Comparison of ENCODE assay signal across 10 cellular contexts in the genomic region with DNA sequence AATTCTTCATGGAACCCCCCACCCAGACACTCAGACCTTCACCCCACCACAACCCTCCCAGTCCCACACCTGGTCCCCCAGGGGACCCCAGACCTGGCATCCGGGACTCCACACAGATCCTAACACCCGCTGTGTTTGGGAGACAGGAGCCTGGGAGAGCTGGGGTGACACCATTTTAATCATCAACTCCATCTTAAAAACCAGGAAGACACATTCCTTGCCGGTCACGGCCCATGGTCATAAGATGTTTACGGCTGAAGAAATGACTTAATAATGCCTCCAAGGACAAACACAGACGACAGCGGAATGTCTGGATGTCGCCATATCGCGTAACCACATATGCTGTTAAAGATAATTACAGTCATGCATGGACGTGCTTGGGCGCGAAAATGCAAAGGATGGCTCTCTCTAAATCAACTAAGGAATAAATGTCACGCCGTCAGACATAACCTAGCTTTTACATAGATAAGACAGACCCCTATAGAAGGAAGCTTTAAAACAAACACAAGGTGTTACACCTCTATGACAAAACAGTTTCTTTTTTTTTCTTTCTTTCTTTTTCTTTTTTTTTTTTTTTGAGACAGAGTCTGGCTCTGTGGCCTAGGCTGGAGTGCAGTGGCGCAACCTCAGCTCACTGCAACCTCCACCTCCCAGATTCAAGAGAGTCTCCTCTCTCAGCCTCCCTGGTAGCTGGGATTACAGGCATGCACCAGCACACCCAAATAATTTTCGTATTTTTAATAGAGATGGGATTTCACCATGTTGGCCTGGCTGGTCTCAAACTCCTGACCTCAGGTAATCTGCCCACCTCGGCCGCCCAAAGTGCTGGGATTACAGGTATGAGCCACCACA. TPM values are rescaled to one million over a fixed set of nuclear protein-coding genes. Genes with fewer than 3 reads are reported as not detected.
A peak's percentile ranks its signal among the peaks of the same experiment; 100 is the strongest.
DNase-seq lines count a peak whose midpoint lies in the region; FAIRE-seq and TF ChIP-seq lines count a peak whose summit lies in the region.
"Had no signal": no experiment of that assay in that cellular context is flagged by ENCODE, and none has a peak within 500 bp of the region (broad histone marks: within the 10 kb centered on the region; RNA-seq: fewer than 3 reads in every experiment).

No MANE protein-coding gene starts in this region.

- H3K27ac ChIP-seq in Karpas-422 (ENCODE audit: low read length) = no peak overlapping the region

- no peaks in the 10 kb centered on the region for H3K36me3 ChIP-seq in Karpas-422 (ENCODE audit: insufficient read depth, low read length)

- H2AFZ ChIP-seq in Karpas-422 (ENCODE audit: low read length) = no peak overlapping the region

- no peak overlapping the region for H3K4me3 ChIP-seq in Karpas-422 (ENCODE audit: low read length)

- H3K9me3 ChIP-seq in Karpas-422 (ENCODE audit: low read length) = no peaks in the 10 kb centered on the region

- no peak overlapping the region for H3K9ac ChIP-seq in Karpas-422 (ENCODE audit: low read length)

- peaks cover 14% of the 10 kb centered on the region for H3K4me1 ChIP-seq in Karpas-422 (ENCODE audit: low read length)

- DNase-seq in GM12891 (ENCODE audit: insufficient read length, low spot score) = no peak
- DNase-seq in SK-MEL-5 (ENCODE audit: low read depth, low spot score) = peak; percentile 53
- peak; percentile 23 for DNase-seq in glomerular visceral epithelial cell (ENCODE audit: extremely low spot score)
- peak; percentile 43 for DNase-seq in posterior vena cava (ENCODE audit: low spot score)
- no peak for DNase-seq in NCI-H146 (lab: John Stamatoyannopoulos, UW)
- no peak for DNase-seq in NCI-H526 (lab: John Stamatoyannopoulos, UW)
- no peak for DNase-seq in Karpas-422
- DNase-seq: cerebellar nuclear complex, NCI-H2171 had no signal

- H3K4me2 ChIP-seq in Karpas-422 (ENCODE audit: low read depth, low read length, poor library complexity, severe bottlenecking) = no peak overlapping the region

- FAIRE-seq in GM12891 (lab: Jason Lieb, UNC) = peak; percentile 51
- FAIRE-seq: HTR-8/SVneo had no signal

- intact Hi-C loops in posterior vena cava (cut with DNase I) = no loop called here

- no peak for TF ChIP-seq POLR2A in GM12891 (IDR thresholded peaks at IDR 0.05; ENCODE audit: low read depth, low read length)

- no peaks in the 10 kb centered on the region for H3K9me2 ChIP-seq in Karpas-422 (replicated peaks; ENCODE audit: insufficient read depth, low read length)

- no peaks in the 10 kb centered on the region for H3K27me3 ChIP-seq in Karpas-422 (ENCODE audit: low read length)

- in situ Hi-C loops in SK-MEL-5 (cut with HindIII; ENCODE audit: low pct_unique_long_range_greater_than_20kb, low sequenced_read_pairs) = no loop called here

- no peaks in the 10 kb centered on the region for H4K20me1 ChIP-seq in Karpas-422 (ENCODE audit: insufficient read depth, low read depth, low read length)

- H3K79me2 ChIP-seq in Karpas-422 (ENCODE audit: low read length) = peaks cover 25% of the 10 kb centered on the region

TF ChIP-seq in GM12891, 5 proteins besides CTCF, POLR2A, EP300 and RAD21:
- TF ChIP-seq TAF1 (IDR thresholded peaks at IDR 0.05; ENCODE audit: low read depth, low read length) (no peak), PAX5 (IDR thresholded peaks at IDR 0.05; ENCODE audit: insufficient read depth, low read length, severe bottlenecking) (no peak), POU2F2 (IDR thresholded peaks at IDR 0.05; ENCODE audit: low read depth, low read length) (no peak), POLR2AphosphoS5 (IDR thresholded peaks at IDR 0.05; ENCODE audit: low read depth, low read length) (no peak), SPI1 (IDR thresholded peaks at IDR 0.05; ENCODE audit: low read depth, low read length) (no peak)
TF ChIP-seq in GM12891: peak in this region for 0.

RNA-seq across cellular contexts. Expression of a gene that starts 2.1 kb away (rescaled TPM):
- 19.1 TPM for polyA plus RNA-seq in GM12891 (2012; ENCODE audit: low read depth, missing spikeins)
- total RNA-seq in SK-MEL-5 (2014; rRNA removed; shearing (Covaris generic)) = 17.8 and 19.5 TPM in 2 replicates
- polyA plus RNA-seq in SK-MEL-5 (2015; cell fraction: cytosol; rRNA removed) = 16.3 and 21.5 TPM in 2 replicates
- polyA plus RNA-seq in SK-MEL-5 (2015; cell fraction: nucleus; rRNA removed) = 1.0 and 16.1 TPM in 2 replicates
- 10 to 100 TPM; 16.0 to 18.9 TPM for total RNA-seq in posterior vena cava
- 14.0 and 14.5 TPM in 2 replicates for total RNA-seq in Karpas-422 (2014; rRNA removed; shearing (Covaris generic); ENCODE audit: low replicate concordance)

RNA-seq across cellular contexts. Expression of a gene that starts 2.1 kb away (rescaled TPM):
- polyA plus RNA-seq in GM12891 (2012; ENCODE audit: low read depth, missing spikeins) = 26.6 TPM
- 18.0 and 19.1 TPM in 2 replicates for total RNA-seq in SK-MEL-5 (2014; rRNA removed; shearing (Covaris generic))
- polyA plus RNA-seq in SK-MEL-5 (2015; cell fraction: cytosol; rRNA removed) = 21.6 and 30.4 TPM in 2 replicates
- 3.2 and 8.4 TPM in 2 replicates for polyA plus RNA-seq in SK-MEL-5 (2015; cell fraction: nucleus; rRNA removed)
- total RNA-seq in posterior vena cava = 10 to 100 TPM; 33.4 to 34.1 TPM
- total RNA-seq in Karpas-422 (2014; rRNA removed; shearing (Covaris generic); ENCODE audit: low replicate concordance) = 15.1 and 22.6 TPM in 2 replicates

Comparison
In these comparisons a context has a peak if more than half of its experiments do, and no peak if none do; other contexts are left out.
1. DNase-seq: peak in SK-MEL-5 (single experiment), glomerular visceral epithelial cell (single experiment) and posterior vena cava (single experiment); none in GM12891 (single experiment), NCI-H146 (single experiment), NCI-H526 (0 of 2) and Karpas-422 (single experiment).